14 cellular contexts compared by ENCODE assay signal in the genomic region with DNA sequence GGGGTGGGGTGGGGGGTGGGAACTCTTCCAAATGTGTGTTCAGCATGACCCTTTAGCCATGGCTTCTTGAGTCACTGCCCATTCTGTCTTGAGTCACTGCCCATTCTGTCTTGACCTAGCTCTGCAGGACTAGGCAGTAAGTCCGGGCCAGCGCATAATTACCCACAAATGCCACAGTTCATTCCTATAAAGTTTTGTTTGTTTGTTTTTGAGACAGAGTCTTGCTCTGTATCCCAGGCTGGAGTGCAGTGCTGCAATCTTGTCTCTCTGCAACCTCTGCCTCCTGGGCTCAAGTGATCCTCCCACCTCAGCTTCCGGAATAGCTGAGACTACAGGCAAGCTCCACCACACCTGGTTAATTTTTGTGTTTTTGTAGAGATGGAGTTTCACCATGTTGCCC.
DNase-seq lines count a peak whose midpoint lies in the region; ATAC-seq and TF ChIP-seq lines count a peak whose summit lies in the region.
"Had no signal": no experiment of that assay in that cellular context is flagged by ENCODE, and none has a peak within 500 bp of the region (broad histone marks: within the 10 kb centered on the region; RNA-seq: fewer than 3 reads in every experiment).

No MANE protein-coding gene starts in this region.

- no peak overlapping the region for H2AFZ ChIP-seq in MM.1S (ENCODE audit: low read length)
- H2AFZ ChIP-seq: neural progenitor cell had no signal

- no peaks in the 10 kb centered on the region for H4K20me1 ChIP-seq in MM.1S (ENCODE audit: insufficient read depth, low read length)

- H3K4me1 Mint-ChIP-seq in activated CD4-positive, alpha-beta T cell treated with anti-CD3 and anti-CD28 coated beads, Interleukin-2, amount 10 ng/mL, durations not matched to agents 24 days and 14 days, result peaks cover 6% of the 10 kb centered on the region
- H3K4me1 Mint-ChIP-seq: neural progenitor cell had no signal

- H3K4me3 ChIP-seq in MM.1S (ENCODE audit: low read length), result no peak overlapping the region
- H3K4me3 ChIP-seq: neural progenitor cell had no signal

- no peaks in the 10 kb centered on the region for H3K27me3 ChIP-seq in MM.1S (replicated peaks; ENCODE audit: insufficient read depth, low read length)
- H3K27me3 ChIP-seq: neural progenitor cell had no signal

- no peak overlapping the region for H3K9ac ChIP-seq in MM.1S (ENCODE audit: low read length)
- H3K9ac ChIP-seq: neural progenitor cell had no signal

- H3K4me1 ChIP-seq in MM.1S (ENCODE audit: low read length), result peaks cover 7% of the 10 kb centered on the region
- H3K4me1 ChIP-seq: neural progenitor cell had no signal

- peak overlapping the region; percentile 8; the same call in 1 of the 2 replicates for H3K4me2 ChIP-seq in MM.1S (ENCODE audit: low read depth, low read length)
- H3K4me2 ChIP-seq: neural progenitor cell had no signal

- no peaks in the 10 kb centered on the region for H3K9me3 Mint-ChIP-seq in activated CD4-positive, alpha-beta T cell treated with anti-CD3 and anti-CD28 coated beads, Interleukin-2, amount 10 ng/mL, durations not matched to agents 24 days and 14 days
- H3K9me3 Mint-ChIP-seq: activated naive CD4-positive, alpha-beta T cell treated with anti-CD3 and anti-CD28 coated beads for 36 hours; neural progenitor cell had no signal

- intact Hi-C loops in activated CD4-positive, alpha-beta T cell treated with anti-CD3 and anti-CD28 coated beads, Interleukin-2, amount 10 ng/mL, durations not matched to agents 24 days and 14 days (cut with micrococcal nuclease), result loop anchor here (5.0 kb wide), 1 partner anchor 74 kb away; no protein-coding TSS in a partner anchor
- intact Hi-C loops in sciatic nerve (cut with DNase I), result no loop called here

- H3K9me3 ChIP-seq in MM.1S (replicated peaks; ENCODE audit: insufficient read depth, low read length), result no peaks in the 10 kb centered on the region

- no peaks in the 10 kb centered on the region for H3K27me3 Mint-ChIP-seq in activated CD4-positive, alpha-beta T cell treated with anti-CD3 and anti-CD28 coated beads, Interleukin-2, amount 10 ng/mL, durations not matched to agents 24 days and 14 days

- H3K36me3 Mint-ChIP-seq in activated CD4-positive, alpha-beta T cell treated with anti-CD3 and anti-CD28 coated beads, Interleukin-2, amount 10 ng/mL, durations not matched to agents 24 days and 14 days (ENCODE audit: low read depth), result no peaks in the 10 kb centered on the region
- H3K36me3 Mint-ChIP-seq: neural progenitor cell had no signal

- ATAC-seq in sciatic nerve, result peak; percentile 37
- no peak for ATAC-seq in GM19324 (IDR thresholded peaks at IDR 0.05; ENCODE audit: low FRiP score, unreplicated experiment)
- ATAC-seq: left ventricle myocardium superior had no signal

- peak overlapping the region; percentile 25 for H3K27ac Mint-ChIP-seq in activated CD4-positive, alpha-beta T cell treated with anti-CD3 and anti-CD28 coated beads, Interleukin-2, amount 10 ng/mL, durations not matched to agents 24 days and 14 days
- H3K27ac Mint-ChIP-seq: activated naive CD4-positive, alpha-beta T cell treated with anti-CD3 and anti-CD28 coated beads for 36 hours; neural progenitor cell had no signal

- H3K79me2 ChIP-seq in MM.1S (ENCODE audit: low read length), result no peaks in the 10 kb centered on the region

- TF ChIP-seq CTCF in MM.1S (IDR thresholded peaks at IDR 0.05; ENCODE audit: low read length), result no peak

- no peak for DNase-seq in activated CD4-positive, alpha-beta T cell treated with anti-CD3 and anti-CD28 coated beads, Interleukin-2, amount 10 ng/mL, durations not matched to agents 24 days and 14 days
- no peak for DNase-seq in activated CD4-positive, alpha-beta T cell treated with anti-CD3 and anti-CD28 coated beads, Interleukin-2, amount 50 U/mL, for 48 hours
- DNase-seq in MM.1S, result peak; percentile 46
- DNase-seq in fibroblast of gingiva (ENCODE audit: low read depth), result peak; percentile 72
- DNase-seq in sciatic nerve (ENCODE audit: low spot score), result no peak
- no peak for DNase-seq in iPS-NIHi7 (ENCODE audit: extremely low spot score)
- DNase-seq in SKM-1 (lab: John Stamatoyannopoulos, UW; ENCODE audit: unreplicated experiment), result no peak
- DNase-seq: 8988T; activated naive CD4-positive, alpha-beta T cell treated with anti-CD3 and anti-CD28 coated beads for 36 hours; left ventricle myocardium superior; SHP77; small intestine had no signal

- H3K4me3 Mint-ChIP-seq in activated CD4-positive, alpha-beta T cell treated with anti-CD3 and anti-CD28 coated beads, Interleukin-2, amount 10 ng/mL, durations not matched to agents 24 days and 14 days, result no peak overlapping the region
- H3K4me3 Mint-ChIP-seq: activated naive CD4-positive, alpha-beta T cell treated with anti-CD3 and anti-CD28 coated beads for 36 hours; neural progenitor cell had no signal

- no peaks in the 10 kb centered on the region for H3K9me2 ChIP-seq in MM.1S (replicated peaks; ENCODE audit: insufficient read depth, low read length)

- no peaks in the 10 kb centered on the region; the same call in 1 of the 2 replicates for H3F3A ChIP-seq in MM.1S (ENCODE audit: insufficient read depth, low read length)

- peak overlapping the region; percentile 59; the same call in 1 of the 2 replicates for H3K27ac ChIP-seq in MM.1S (ENCODE audit: low read length)
- H3K27ac ChIP-seq: neural progenitor cell had no signal

- H3K36me3 ChIP-seq in MM.1S (replicated peaks; ENCODE audit: insufficient read depth, low read length), result no peaks in the 10 kb centered on the region
- H3K36me3 ChIP-seq: neural progenitor cell had no signal

Comparison
In these comparisons a context has a peak if more than half of its experiments do, and no peak if none do; other contexts are left out.
1. DNase-seq: peak in MM.1S (single experiment) and fibroblast of gingiva (single experiment); none in activated CD4-positive, alpha-beta T cell treated with anti-CD3 and anti-CD28 coated beads, Interleukin-2, amount 10 ng/mL, durations not matched to agents 24 days and 14 days (single experiment), activated CD4-positive, alpha-beta T cell treated with anti-CD3 and anti-CD28 coated beads, Interleukin-2, amount 50 U/mL, for 48 hours (0 of 2), sciatic nerve (single experiment), iPS-NIHi7 (single experiment) and SKM-1 (single experiment).